7 cellular contexts compared by ENCODE assay signal in genomic region chr10:99621454-99622246, GRCh38. TPM values are rescaled to one million over a fixed set of nuclear protein-coding genes. Genes with fewer than 3 reads are reported as not detected.
DNase-seq lines count a peak whose midpoint lies in the region; ATAC-seq and TF ChIP-seq lines count a peak whose summit lies in the region.

No MANE protein-coding gene starts in this region.

- H2BK120ac ChIP-seq in neuronal stem cell (ENCODE audit: low read depth, low read length): no peak overlapping the region

- H2AFZ ChIP-seq in neuronal stem cell (ENCODE audit: low read length): peak overlapping the region; percentile 94

- no peaks in the 10 kb centered on the region for H3K79me1 ChIP-seq in neuronal stem cell (ENCODE audit: low read depth, low read length)

- no peak overlapping the region for H2BK12ac ChIP-seq in neuronal stem cell (ENCODE audit: low read length)

- H2BK5ac ChIP-seq in neuronal stem cell (ENCODE audit: low read length): peak overlapping the region; percentile 95

- H3K4me1 ChIP-seq in neuronal stem cell (ENCODE audit: control insufficient read depth in 2 of 2, insufficient read depth in 1 of 2, low read depth in 1 of 2, low read length in 2 of 2): peaks cover 5 to 13% of the 10 kb centered on the region in 2 donors

- POLR2A ChIA-PET in RWPE1 (lab: Yijun Ruan, JAX; ENCODE audit: low non-redundant PET): interaction anchor here (0.6 to 1.5 kb wide), 6 partner anchors 38 to 121 kb away, joined by 3 to 6 read pairs (median 4); partner anchors contain the start of gene ENTPD7

- H3K4ac ChIP-seq in neuronal stem cell (ENCODE audit: low read length): no peak overlapping the region

- TF ChIP-seq CTCF in RWPE1 (conservative IDR thresholded peaks at IDR 0.05; ENCODE audit: low read depth): no peak
- no peak for TF ChIP-seq CTCF in epithelial cell of esophagus (IDR thresholded peaks at IDR 0.05; ENCODE audit: insufficient read depth, low read depth, low read length, missing control alignments)

- H3K4me3 ChIP-seq in H7 (ENCODE audit: insufficient read depth, low read depth, low read length) (peak overlapping the region; percentile 77), epithelial cell of esophagus (ENCODE audit: low read length) (peak overlapping the region; percentile 87), neuronal stem cell (ENCODE audit: low read length in 2 of 2) (peak overlapping the region; percentile 72 to 93)

- DNase-seq in H7 (no peak), RWPE1 (ENCODE audit: low spot score) (peak; percentile 74), epithelial cell of esophagus (ENCODE audit: low read depth) (peak; percentile 94), neuronal stem cell (ENCODE audit: low spot score) (no peak), medulla oblongata (ENCODE audit: extremely low spot score) (no peak)
- no peak for DNase-seq in activated CD4-positive, alpha-beta T cell treated with anti-CD3 and anti-CD28 coated beads, Interleukin-2, amount 50 U/mL, for 48 hours

- H3K4me2 ChIP-seq in neuronal stem cell (ENCODE audit: insufficient read depth, low read length, poor library complexity, severe bottlenecking): peak overlapping the region; percentile 91

- H3K18ac ChIP-seq in neuronal stem cell (ENCODE audit: low read length): peak overlapping the region; percentile 95

- ATAC-seq in GM19351 (IDR thresholded peaks at IDR 0.05; ENCODE audit: unreplicated experiment): no peak

- CTCF ChIA-PET in RWPE1 (lab: Yijun Ruan, JAX): interaction anchor here (0.9 to 1.5 kb wide), 3 partner anchors 9 to 89 kb away, joined by 3 to 6 read pairs (median 3); partner anchors contain the start of gene ENTPD7

- peak overlapping the region; percentile 96 for H3K23ac ChIP-seq in neuronal stem cell (ENCODE audit: low read depth, low read length, poor library complexity)

- H2BK15ac ChIP-seq in neuronal stem cell (ENCODE audit: low read length): peak overlapping the region; percentile 39

- peak overlapping the region; percentile 99 for H3K27ac ChIP-seq in RWPE1
- peak overlapping the region; percentile 92 for H3K27ac ChIP-seq in neuronal stem cell (replicated peaks; ENCODE audit: low read length)

- no peak overlapping the region for H3K14ac ChIP-seq in neuronal stem cell (ENCODE audit: low read length)

- H4K8ac ChIP-seq in neuronal stem cell (ENCODE audit: low read depth, low read length): no peak overlapping the region

- no peaks in the 10 kb centered on the region for H3K9me3 ChIP-seq in neuronal stem cell (replicated peaks in 1 of 2; ENCODE audit: control insufficient read depth in 2 of 2, insufficient read depth in 1 of 2, low read depth in 1 of 2, low read length in 2 of 2)

- WGBS in neuronal stem cell (ENCODE audit: extremely low coverage in 2 of 2, insufficient read length in 2 of 2, insufficient replicate concordance in 1 of 2), 2 donors: no CpG with 5 or more reads among the region's 30 CpGs

- H3K27me3 ChIP-seq in H7 (ENCODE audit: control insufficient read depth, insufficient read depth, low read length) (no peaks in the 10 kb centered on the region; the same call in 1 of the 2 replicates), neuronal stem cell (ENCODE audit: control insufficient read depth in 3 of 3, insufficient read depth in 3 of 3, low read depth in 1 of 3, low read length in 3 of 3) (no peaks in the 10 kb centered on the region)

- H2AK5ac ChIP-seq in neuronal stem cell (ENCODE audit: low read depth, low read length): peak overlapping the region; percentile 22

- no peak overlapping the region for H4K91ac ChIP-seq in neuronal stem cell (ENCODE audit: low read depth, low read length, poor library complexity)

- H3K36me3 ChIP-seq in H7 (replicated peaks; ENCODE audit: control insufficient read depth, insufficient read depth, low read length) (no peaks in the 10 kb centered on the region), neuronal stem cell (replicated peaks in 1 of 2; ENCODE audit: control insufficient read depth in 2 of 2, insufficient read depth in 2 of 2, low read length in 2 of 2) (no peaks in the 10 kb centered on the region)

- peak overlapping the region; percentile 96 for H3K9ac ChIP-seq in neuronal stem cell (ENCODE audit: low read depth, low read length, poor library complexity)

RNA-seq across cellular contexts. Expression of gene SLC25A28, which starts 1.4 kb away (rescaled TPM):
- 21.5 and 24.0 TPM in 2 replicates for total RNA-seq in H7 (2014; rRNA removed; shearing (Covaris generic))
- polyA plus RNA-seq in neuronal stem cell (2013, experiment 1 of 2): 23.8 TPM
- polyA plus RNA-seq in neuronal stem cell (2013, experiment 2 of 2): 24.1 TPM

RNA-seq across cellular contexts. Expression of gene ENTPD7, which starts 37.7 kb away (rescaled TPM):
- 8.2 and 8.6 TPM in 2 replicates for total RNA-seq in H7 (2014; rRNA removed; shearing (Covaris generic))
- 5.7 TPM for polyA plus RNA-seq in neuronal stem cell (2013, experiment 1 of 2)
- polyA plus RNA-seq in neuronal stem cell (2013, experiment 2 of 2): 5.5 TPM

Comparison
In these comparisons a context has a peak if more than half of its experiments do, and no peak if none do; other contexts are left out.
1. DNase-seq: peak in RWPE1 (single experiment) and epithelial cell of esophagus (single experiment); none in H7 (single experiment), neuronal stem cell (single experiment), activated CD4-positive, alpha-beta T cell treated with anti-CD3 and anti-CD28 coated beads, Interleukin-2, amount 50 U/mL, for 48 hours (0 of 2) and medulla oblongata (single experiment).
2. Peak in every context shown above with its lines, with median percentiles within 50 percentile points of each other: H3K4me3 ChIP-seq.